In genomic region chr19:15265849-15266248, GRCh38 we compare ENCODE assay signal across 9 cellular contexts. TPM values are rescaled to one million over a fixed set of nuclear protein-coding genes. Genes with fewer than 3 reads are reported as not detected.
A peak's percentile ranks its signal among the peaks of the same experiment; 100 is the strongest.
DNase-seq lines count a peak whose midpoint lies in the region; ATAC-seq and TF ChIP-seq lines count a peak whose summit lies in the region.
"Had no signal": no experiment of that assay in that cellular context is flagged by ENCODE, and none has a peak within 500 bp of the region (broad histone marks: within the 10 kb centered on the region; RNA-seq: fewer than 3 reads in every experiment).

No MANE protein-coding gene starts in this region.

- H3K36me3 ChIP-seq in heart left ventricle, result peaks cover 0 to 96% (median 87%) of the 10 kb centered on the region in 9 donors

- H3K4me1 ChIP-seq in heart left ventricle, result peaks cover 3 to 73% (median 64%) of the 10 kb centered on the region in 12 donors

- H3K4me1 Mint-ChIP-seq in WTC11, result no peaks in the 10 kb centered on the region

- peaks cover 76% of the 10 kb centered on the region for H3K36me3 Mint-ChIP-seq in WTC11

- peak overlapping the region; percentile 83; the same call in 1 of the 2 replicates for H3K27ac Mint-ChIP-seq in WTC11

- CTCF ChIA-PET in WTC11 (lab: Charles Lee), result interaction anchor here (0.7 to 0.8 kb wide), 2 partner anchors 174 to 290 kb away, joined by 3 to 4 read pairs; no protein-coding TSS in a partner anchor

- peak; percentile 92 for DNase-seq in GM04504 (ENCODE audit: low read depth)
- DNase-seq in WTC11 (ENCODE audit: low spot score), result no peak
- DNase-seq in heart left ventricle, result peak; percentile 86 to 94 (median 91)
- DNase-seq in retina, result peak; percentile 35
- no peak for DNase-seq in activated CD4-positive, CD25-positive, alpha-beta regulatory T cell (lab: John Stamatoyannopoulos, UW)
- DNase-seq: activated CD4-positive, alpha-beta memory T cell treated with anti-CD3 and anti-CD28 coated beads for 36 hours had no signal

- H3K4me3 ChIP-seq in heart left ventricle, result no peak overlapping the region

- TF ChIP-seq CTCF in WTC11 (IDR thresholded peaks at IDR 0.05), result no peak
- TF ChIP-seq CTCF in heart left ventricle (IDR thresholded peaks at IDR 0.05), result peak in 1 of 12 donors; percentile 8

- no peaks in the 10 kb centered on the region for H3K9me3 ChIP-seq in heart left ventricle

- no peaks in the 10 kb centered on the region for H3K27me3 Mint-ChIP-seq in WTC11 (ENCODE audit: low read depth)
- H3K27me3 Mint-ChIP-seq: activated CD4-positive, alpha-beta memory T cell treated with anti-CD3 and anti-CD28 coated beads for 36 hours had no signal

- POLR2A ChIA-PET in WTC11 (lab: Charles Lee), result no interaction called here

- intact Hi-C loops in heart left ventricle (cut with DNase I), result loop anchor here in 9 of 10 donors (2.0 to 10.0 kb wide), 11 partner anchors 61 to 291 kb away; partner anchors contain the start of genes BRD4 (in 4 of the 9), AKAP8 (in 2 of the 9), AKAP8L (in 1 of the 9) and SYDE1 (in 1 of the 9)

- H3K4me3 Mint-ChIP-seq in WTC11, result no peak overlapping the region
- H3K4me3 Mint-ChIP-seq: activated CD4-positive, alpha-beta memory T cell treated with anti-CD3 and anti-CD28 coated beads for 36 hours had no signal

- no peaks in the 10 kb centered on the region for H3K27me3 ChIP-seq in heart left ventricle

- H3K27ac ChIP-seq in heart left ventricle, result peak overlapping the region; percentile 19 to 84 (median 56)

- no peak for ATAC-seq in WTC11
- peak; percentile 70 to 88 (median 85) for ATAC-seq in heart left ventricle
- ATAC-seq in GM19023 (IDR thresholded peaks at IDR 0.05; ENCODE audit: unreplicated experiment), result no peak
- no peak for ATAC-seq in GM21390 (IDR thresholded peaks at IDR 0.05; ENCODE audit: unreplicated experiment)
- no peak for ATAC-seq in GM21381 (IDR thresholded peaks at IDR 0.05; ENCODE audit: unreplicated experiment)

- 9 to 20% (median 15%) methylated on average over 2 to 8 of the region's 8 CpGs for WGBS in heart left ventricle, 4 donors

- H3K9me3 Mint-ChIP-seq in WTC11, result no peaks in the 10 kb centered on the region
- H3K9me3 Mint-ChIP-seq: activated CD4-positive, alpha-beta memory T cell treated with anti-CD3 and anti-CD28 coated beads for 36 hours had no signal

- TF ChIP-seq POLR2A in heart left ventricle (IDR thresholded peaks at IDR 0.05), result no peak

TF ChIP-seq in WTC11, 78 proteins besides CTCF, POLR2A, EP300 and RAD21:
- TF ChIP-seq NR1H2 (CRISPR knock-in tag; IDR thresholded peaks at IDR 0.05) (no peak), E2F1 (CRISPR knock-in tag; IDR thresholded peaks at IDR 0.05) (no peak), ERG (CRISPR knock-in tag; IDR thresholded peaks at IDR 0.05) (no peak), PREB (CRISPR knock-in tag; IDR thresholded peaks at IDR 0.05; ENCODE audit: borderline replicate concordance) (no peak), ATF2 (CRISPR knock-in tag; IDR thresholded peaks at IDR 0.05; ENCODE audit: borderline replicate concordance, low read depth) (no peak), ZNF138 (CRISPR knock-in tag; conservative IDR thresholded peaks at IDR 0.05) (no peak), SOX15 (CRISPR knock-in tag; IDR thresholded peaks at IDR 0.05) (no peak), JUN (CRISPR knock-in tag; IDR thresholded peaks at IDR 0.05) (no peak)

RNA-seq across cellular contexts. Expression of gene EPHX3, which starts 33.6 kb away (rescaled TPM):
- total RNA-seq in WTC11 (2021) (27.1 to 31.3 TPM (median 29.9 TPM) in 3 replicates), heart left ventricle (1 to 10 TPM in 1 of 9 donors, under 1 TPM in 5, not detected in 3; 0.12 to 1.3 (median 0.14) TPM)
- under 1 TPM; 0.11 to 0.21 TPM for polyA plus RNA-seq in heart left ventricle
- total RNA-seq: activated CD4-positive, alpha-beta memory T cell treated with anti-CD3 and anti-CD28 coated beads for 36 hours had no signal

Comparison
In these comparisons a context has a peak if more than half of its experiments do, and no peak if none do; other contexts are left out.
1. DNase-seq: peak in GM04504 (single experiment), heart left ventricle (5 of 5) and retina (single experiment); none in WTC11 (single experiment) and activated CD4-positive, CD25-positive, alpha-beta regulatory T cell (0 of 4).
2. ATAC-seq: peak in heart left ventricle (4 of 4); none in WTC11 (single experiment), GM19023 (single experiment), GM21390 (single experiment) and GM21381 (single experiment).
3. RNA of gene EPHX3, which starts 33.6 kb away (total RNA-seq): 27.1 to 31.3 TPM in WTC11; 0.12 to 1.3 TPM in heart left ventricle; every median in the first group is over 10 times any median in the second.